18 cellular contexts compared by ENCODE assay signal in the genomic region with DNA sequence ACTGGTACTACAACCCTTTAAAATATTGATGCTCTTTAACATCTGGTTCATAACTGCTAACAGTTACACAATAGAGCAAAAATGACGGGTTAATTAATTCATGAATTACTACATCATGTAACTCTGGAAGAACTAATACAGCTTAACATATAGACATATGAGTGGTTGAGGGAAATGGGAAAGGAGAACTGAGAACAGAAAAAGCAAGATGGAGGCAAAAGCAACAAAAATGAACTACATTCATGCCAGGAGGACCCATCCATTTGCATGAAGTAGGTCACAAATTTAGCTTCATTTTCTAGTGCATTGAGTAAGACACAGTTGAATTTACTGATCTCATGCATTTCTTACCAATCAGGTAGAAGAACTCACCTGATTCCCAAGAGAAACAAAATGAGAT.
DNase-seq lines count a peak whose midpoint lies in the region; ATAC-seq, FAIRE-seq and TF ChIP-seq lines count a peak whose summit lies in the region.
"Had no signal": no experiment of that assay in that cellular context is flagged by ENCODE, and none has a peak within 500 bp of the region (broad histone marks: within the 10 kb centered on the region; RNA-seq: fewer than 3 reads in every experiment).

No MANE protein-coding gene starts in this region.

- DNase-seq in GM12878 (ENCODE audit: low read depth, low spot score), result no peak
- DNase-seq in stimulated activated CD4-positive, alpha-beta T cell treated with anti-CD3 and anti-CD28 coated beads, Interleukin-1b, Interleukin-23, amount 100 ng/mL, for 48 hours, result no peak
- DNase-seq in esophagus squamous epithelium (lab: John Stamatoyannopoulos, UW), result no peak
- no peak for DNase-seq in activated effector memory CD4-positive, alpha-beta T cell treated with Interleukin-2 at 50 U/mL for 16 hours
- DNase-seq in body of pancreas, result no peak
- DNase-seq: activated CD4-positive, alpha-beta T cell treated with anti-CD3 and anti-CD28 coated beads for 4 hours; activated effector memory CD4-positive, alpha-beta T cell treated with anti-CD3 and anti-CD28 coated beads, Interleukin-2, amount 50 U/mL, for 16 hours; amniotic stem cell; COR-L47; effector CD8-positive, alpha-beta T cell; H7; heart right ventricle; NCI-H69; stimulated activated CD4-positive, alpha-beta T cell treated with anti-CD3 and anti-CD28 coated beads, Interleukin-2, amount 100 ng/mL, for 24 hours had no signal

- TF ChIP-seq CTCF in GM12878 (IDR thresholded peaks at IDR 0.05 in 2 of 3, conservative IDR thresholded peaks at IDR 0.05 in 1 of 3; ENCODE audit: control insufficient read depth in 2 of 3, extremely low read depth in 1 of 3, insufficient read depth in 1 of 3, low read depth in 3 of 3, low read length in 3 of 3) (no peak), esophagus squamous epithelium (IDR thresholded peaks at IDR 0.05) (no peak), body of pancreas (IDR thresholded peaks at IDR 0.05) (no peak)

- in situ Hi-C loops in GM12878 (cut with MboI), result no loop called here

- no peaks in the 10 kb centered on the region for H4K20me1 ChIP-seq in GM12878 (ENCODE audit: control insufficient read depth, insufficient read depth)

- intact Hi-C loops in GM12878 (cut with micrococcal nuclease; ENCODE audit: unreplicated experiment) (no loop called here), esophagus squamous epithelium (cut with DNase I) (no loop called here), body of pancreas (cut with DNase I) (no loop called here)

- FAIRE-seq in GM12878 (lab: Jason Lieb, UNC), result no peak

- CTCF ChIA-PET in GM12878 (lab: Yijun Ruan, JAX), result interaction anchor here (0.6 kb wide), 1 partner anchor 226 kb away, joined by 3 read pairs; no protein-coding TSS in a partner anchor

- RAD21 ChIA-PET in GM12878 (lab: Charles Lee; ENCODE audit: unreplicated experiment), result no interaction called here

- BruUV-seq in GM12878 (replicated peaks; lab: Mats Ljungman, UMichigan), result no TSS peak

- no peak for TF ChIP-seq EP300 in GM12878 (IDR thresholded peaks at IDR 0.05; ENCODE audit: borderline replicate concordance in 1 of 2, control insufficient read depth in 1 of 2, low read depth in 2 of 2, low read length in 2 of 2)

- no peak for TF ChIP-seq RAD21 in GM12878 (IDR thresholded peaks at IDR 0.05; ENCODE audit: insufficient read depth, low read depth, low read length)

- H3K4me3 ChIP-seq in GM12878 (no peak overlapping the region), esophagus squamous epithelium (no peak overlapping the region), body of pancreas (no peak overlapping the region)
- H3K4me3 ChIP-seq: heart right ventricle had no signal

- H3K4me1 ChIP-seq in GM12878 (ENCODE audit: control insufficient read depth, insufficient read depth, low read length), result no peaks in the 10 kb centered on the region
- H3K4me1 ChIP-seq in esophagus squamous epithelium, result no peaks in the 10 kb centered on the region
- H3K4me1 ChIP-seq in body of pancreas, result no peaks in the 10 kb centered on the region

- SMC1A ChIA-PET in GM12878 (lab: Charles Lee; ENCODE audit: uncharacterized antibody, unreplicated experiment), result interaction anchor here (0.7 kb wide), 2 partner anchors 19 to 1313 kb away, joined by 3 read pairs; no protein-coding TSS in a partner anchor

- WGBS in GM12878 (ENCODE audit: insufficient coverage, insufficient replicate concordance, low lambda C conversion rate, missing lambda C conversion rate), result 0% methylated on average over 1 of the region's 1 CpG
- WGBS in esophagus squamous epithelium, 2 donors, result 65 to 69% methylated on average over 1 of the region's 1 CpG
- 70 to 85% methylated on average over 1 of the region's 1 CpG for WGBS in body of pancreas, 2 donors

- H3K9me3 ChIP-seq in GM12878 (replicated peaks; ENCODE audit: control insufficient read depth, insufficient read depth, low read length), result no peaks in the 10 kb centered on the region
- H3K9me3 ChIP-seq in esophagus squamous epithelium, result peaks cover 0 to 5% (median 0%) of the 10 kb centered on the region in 3 donors
- H3K9me3 ChIP-seq in body of pancreas, result no peaks in the 10 kb centered on the region

- H3K27me3 ChIP-seq in GM12878 (replicated peaks in 1 of 2; ENCODE audit: control insufficient read depth in 2 of 2, insufficient read depth in 2 of 2, low read length in 1 of 2) (no peaks in the 10 kb centered on the region), esophagus squamous epithelium (no peaks in the 10 kb centered on the region), body of pancreas (no peaks in the 10 kb centered on the region)
- H3K27me3 ChIP-seq: heart right ventricle had no signal

- H3K4me2 ChIP-seq in GM12878 (ENCODE audit: control insufficient read depth, insufficient read depth), result no peak overlapping the region

- peak overlapping the region; percentile 29; the same call in 1 of the 2 replicates for H2AFZ ChIP-seq in GM12878 (ENCODE audit: control insufficient read depth, low read depth, low read length)

- H3K27ac ChIP-seq in GM12878 (ENCODE audit: control insufficient read depth, insufficient read depth) (no peak overlapping the region), esophagus squamous epithelium (no peak overlapping the region), body of pancreas (no peak overlapping the region)
- H3K27ac ChIP-seq: heart right ventricle had no signal

- H3K79me2 ChIP-seq in GM12878 (ENCODE audit: control insufficient read depth, insufficient read depth, low read length), result no peaks in the 10 kb centered on the region

- ATAC-seq in GM18508 (IDR thresholded peaks at IDR 0.05; ENCODE audit: insufficient read depth, unreplicated experiment) (peak; percentile 53), GM21447 (IDR thresholded peaks at IDR 0.05; ENCODE audit: unreplicated experiment) (peak; percentile 73), HG03159 (IDR thresholded peaks at IDR 0.05; ENCODE audit: unreplicated experiment) (peak; percentile 88), GM12878 (peak; percentile 40), body of pancreas (no peak)
- ATAC-seq: heart right ventricle, SK-N-SH treated with all-trans-retinoic acid at 6 μM for 48 hours had no signal

- TF ChIP-seq POLR2A in GM12878 (IDR thresholded peaks at IDR 0.05; ENCODE audit: low read depth, low read length) (no peak), esophagus squamous epithelium (IDR thresholded peaks at IDR 0.05) (no peak), body of pancreas (IDR thresholded peaks at IDR 0.05) (no peak)

- H3K36me3 ChIP-seq in GM12878 (ENCODE audit: control insufficient read depth in 2 of 2, insufficient read depth in 2 of 2, low read length in 1 of 2) (no peaks in the 10 kb centered on the region), esophagus squamous epithelium (no peaks in the 10 kb centered on the region), body of pancreas (replicated peaks in 1 of 2; ENCODE audit: insufficient read depth in 1 of 2, low read depth in 2 of 2) (no peaks in the 10 kb centered on the region)
- H3K36me3 ChIP-seq: heart right ventricle had no signal

- H3K9ac ChIP-seq in GM12878 (ENCODE audit: control insufficient read depth, insufficient read depth, low read length), result no peak overlapping the region

- POLR2A ChIA-PET in GM12878 (lab: Charles Lee), result no interaction called here

TF ChIP-seq in GM12878, 131 proteins besides CTCF, POLR2A, EP300 and RAD21 (continues in another document):
- TF ChIP-seq, protein P1, sequence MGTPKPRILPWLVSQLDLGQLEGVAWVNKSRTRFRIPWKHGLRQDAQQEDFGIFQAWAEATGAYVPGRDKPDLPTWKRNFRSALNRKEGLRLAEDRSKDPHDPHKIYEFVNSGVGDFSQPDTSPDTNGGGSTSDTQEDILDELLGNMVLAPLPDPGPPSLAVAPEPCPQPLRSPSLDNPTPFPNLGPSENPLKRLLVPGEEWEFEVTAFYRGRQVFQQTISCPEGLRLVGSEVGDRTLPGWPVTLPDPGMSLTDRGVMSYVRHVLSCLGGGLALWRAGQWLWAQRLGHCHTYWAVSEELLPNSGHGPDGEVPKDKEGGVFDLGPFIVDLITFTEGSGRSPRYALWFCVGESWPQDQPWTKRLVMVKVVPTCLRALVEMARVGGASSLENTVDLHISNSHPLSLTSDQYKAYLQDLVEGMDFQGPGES (IDR thresholded peaks at IDR 0.05), result no peak
- TF ChIP-seq PBX3 (IDR thresholded peaks at IDR 0.05; ENCODE audit: insufficient replicate concordance, low read depth, low read length) (no peak), FOS (IDR thresholded peaks at IDR 0.05; ENCODE audit: borderline replicate concordance, extremely low read depth, insufficient read length) (no peak), ZNF207 (IDR thresholded peaks at IDR 0.05; ENCODE audit: borderline replicate concordance) (no peak), SPI1 (IDR thresholded peaks at IDR 0.05; ENCODE audit: borderline replicate concordance, insufficient read depth, low read depth, low read length) (peak; percentile 47; the same call in 1 of the 2 replicates)
